9 cellular contexts compared by ENCODE assay signal in genomic region chr17:82300707-82301270, GRCh38. TPM values are rescaled to one million over a fixed set of nuclear protein-coding genes. Genes with fewer than 3 reads are reported as not detected.
DNase-seq lines count a peak whose midpoint lies in the region; ATAC-seq and TF ChIP-seq lines count a peak whose summit lies in the region.
"Had no signal": no experiment of that assay in that cellular context is flagged by ENCODE, and none has a peak within 500 bp of the region (broad histone marks: within the 10 kb centered on the region; RNA-seq: fewer than 3 reads in every experiment).

No MANE protein-coding gene starts in this region.

- H3K36me3 Mint-ChIP-seq in activated T-cell treated with anti-CD3 and anti-CD28 coated beads, Interleukin-2, amount 50 U/mL, for 72 hours (ENCODE audit: insufficient read depth in 2 of 2): peaks cover 4 to 7% of the 10 kb centered on the region in 2 donors
- no peaks in the 10 kb centered on the region for H3K36me3 Mint-ChIP-seq in neural crest cell (ENCODE audit: low read depth)

- H3K36me3 ChIP-seq in NT2/D1 (ENCODE audit: insufficient read depth, insufficient read length, low read length): no peaks in the 10 kb centered on the region

- no peaks in the 10 kb centered on the region for H3K27me3 Mint-ChIP-seq in activated T-cell treated with anti-CD3 and anti-CD28 coated beads, Interleukin-2, amount 50 U/mL, for 72 hours (ENCODE audit: low read depth)
- H3K27me3 Mint-ChIP-seq in neural crest cell (ENCODE audit: low read depth): peaks cover 20% of the 10 kb centered on the region

- peak overlapping the region; percentile 98 to 99 for H3K4me3 Mint-ChIP-seq in activated T-cell treated with anti-CD3 and anti-CD28 coated beads, Interleukin-2, amount 50 U/mL, for 72 hours
- H3K4me3 Mint-ChIP-seq in neural crest cell: no peak overlapping the region

- ATAC-seq in activated T-cell treated with anti-CD3 and anti-CD28 coated beads, Interleukin-2, amount 50 U/mL, for 72 hours (replicated peaks in 1 of 2): no peak
- no peak for ATAC-seq in HG02610 (IDR thresholded peaks at IDR 0.05; ENCODE audit: unreplicated experiment)
- no peak for ATAC-seq in GM21367 (IDR thresholded peaks at IDR 0.05; ENCODE audit: unreplicated experiment)

- TF ChIP-seq CTCF in neural crest cell (conservative IDR thresholded peaks at IDR 0.05): peak; percentile 71

- DNase-seq in NCI-H82 (lab: John Stamatoyannopoulos, UW) (peak; percentile 63), NCI-H82 treated with DMSO at 0.1 percent for 48 hours (lab: John Stamatoyannopoulos, UW; ENCODE audit: unreplicated experiment) (no peak), NT2/D1 (ENCODE audit: low read depth, low spot score) (no peak), fibroblast of gingiva (ENCODE audit: low read depth) (peak; percentile 76), neural crest cell (ENCODE audit: low read depth, low spot score) (peak; percentile 57)
- peak; percentile 76 to 87 for DNase-seq in activated T-cell treated with anti-CD3 and anti-CD28 coated beads, Interleukin-2, amount 50 U/mL, for 72 hours

- no peaks in the 10 kb centered on the region for H3K27me3 ChIP-seq in NT2/D1 (ENCODE audit: insufficient read depth, insufficient read length)

- no peak overlapping the region for H3K4me3 ChIP-seq in NT2/D1 (ENCODE audit: insufficient read length, low read depth)

- peaks cover 94% of the 10 kb centered on the region for H3K4me1 Mint-ChIP-seq in activated T-cell treated with anti-CD3 and anti-CD28 coated beads, Interleukin-2, amount 50 U/mL, for 72 hours (ENCODE audit: low read depth)
- H3K4me1 Mint-ChIP-seq in neural crest cell: peaks cover 3% of the 10 kb centered on the region

- peak overlapping the region; percentile 90 for H3K27ac Mint-ChIP-seq in activated T-cell treated with anti-CD3 and anti-CD28 coated beads, Interleukin-2, amount 50 U/mL, for 72 hours
- no peak overlapping the region for H3K27ac Mint-ChIP-seq in neural crest cell (ENCODE audit: unreplicated experiment)

- no peaks in the 10 kb centered on the region for H3K9me3 ChIP-seq in NT2/D1 (ENCODE audit: insufficient read depth, low read length)

- peaks cover 29% of the 10 kb centered on the region for H3K4me1 ChIP-seq in NT2/D1 (ENCODE audit: insufficient read depth, insufficient read length)

- no peaks in the 10 kb centered on the region for H3K9me3 Mint-ChIP-seq in activated T-cell treated with anti-CD3 and anti-CD28 coated beads, Interleukin-2, amount 50 U/mL, for 72 hours
- no peaks in the 10 kb centered on the region for H3K9me3 Mint-ChIP-seq in neural crest cell

- peak overlapping the region; percentile 45 for H3K9ac ChIP-seq in NT2/D1 (ENCODE audit: insufficient read length, low read depth)

RNA-seq across cellular contexts. Expression of gene CD7, which starts 16.6 kb away (rescaled TPM):
- total RNA-seq in activated T-cell treated with anti-CD3 and anti-CD28 coated beads, Interleukin-2, amount 50 U/mL, for 72 hours: 1,000 to 10,000 TPM in 1 of 2 donors, 100 to 1,000 TPM in 1; 845 to 1,007 TPM
- not detected in 2 replicates for total RNA-seq in neural crest cell

RNA-seq across cellular contexts. Expression of gene CSNK1D, which starts 27.3 kb away (rescaled TPM):
- total RNA-seq in activated T-cell treated with anti-CD3 and anti-CD28 coated beads, Interleukin-2, amount 50 U/mL, for 72 hours: 100 to 1,000 TPM; 166 to 170 TPM
- 163 and 165 TPM in 2 replicates for total RNA-seq in neural crest cell

RNA-seq across cellular contexts. Expression of gene SECTM1, which starts 32.8 kb away (rescaled TPM):
- 10 to 100 TPM in 1 of 2 donors, 1 to 10 TPM in 1; 3.3 to 12.6 TPM for total RNA-seq in activated T-cell treated with anti-CD3 and anti-CD28 coated beads, Interleukin-2, amount 50 U/mL, for 72 hours
- total RNA-seq in neural crest cell: not detected in 2 replicates

RNA-seq across cellular contexts. Expression of gene TEX19, which starts 58.3 kb away (rescaled TPM):
- under 1 TPM in 1 of 2 donors, not detected in 1; 0.17 TPM for total RNA-seq in activated T-cell treated with anti-CD3 and anti-CD28 coated beads, Interleukin-2, amount 50 U/mL, for 72 hours
- 0.20 and 0.23 TPM in 2 replicates for total RNA-seq in neural crest cell
- total RNA-seq: urinary bladder had no signal

Comparison
In these comparisons a context has a peak if more than half of its experiments do, and no peak if none do; other contexts are left out.
1. DNase-seq: peak in NCI-H82 (single experiment), activated T-cell treated with anti-CD3 and anti-CD28 coated beads, Interleukin-2, amount 50 U/mL, for 72 hours (2 of 2), fibroblast of gingiva (single experiment) and neural crest cell (single experiment); none in NCI-H82 treated with DMSO at 0.1 percent for 48 hours (single experiment) and NT2/D1 (single experiment).
2. RNA of gene CD7, which starts 16.6 kb away (total RNA-seq): 845 to 1,007 TPM in activated T-cell treated with anti-CD3 and anti-CD28 coated beads, Interleukin-2, amount 50 U/mL, for 72 hours; not detected in neural crest cell; every median in the first group is over 100 times any median in the second.